ENCODE assay signal across 29 cellular contexts in genomic region chr5:82306151-82306550, GRCh38.
"Had no signal": no experiment of that assay in that cellular context is flagged by ENCODE, and none has a peak within 500 bp of the region (broad histone marks: within the 10 kb centered on the region; RNA-seq: fewer than 3 reads in every experiment).

No MANE protein-coding gene starts in this region.

- H3K27me3 ChIP-seq: body of pancreas, colonic mucosa, esophagus squamous epithelium, gastroesophageal sphincter, heart right ventricle had no signal

- H3K27ac ChIP-seq: body of pancreas, colonic mucosa, epithelial cell of prostate, esophagus squamous epithelium, gastroesophageal sphincter, heart right ventricle, WERI-Rb-1 had no signal

- H3K4me1 ChIP-seq: body of pancreas, colonic mucosa, esophagus squamous epithelium had no signal

- H3K9me3 Mint-ChIP-seq: activated CD4-positive, alpha-beta T cell treated with anti-CD3 and anti-CD28 coated beads, Interleukin-2, amount 10 ng/mL, durations not matched to agents 24 days and 14 days; activated naive CD4-positive, alpha-beta T cell treated with anti-CD3 and anti-CD28 coated beads, Interleukin-2, amount 10 ng/mL, durations not matched to agents 7 days and 5 days; activated T-cell treated with anti-CD3 and anti-CD28 coated beads, Interleukin-2, amount 50 U/mL, for 72 hours had no signal

- H3K27ac Mint-ChIP-seq: activated CD4-positive, alpha-beta memory T cell treated with anti-CD3 and anti-CD28 coated beads for 36 hours; activated CD4-positive, alpha-beta T cell treated with anti-CD3 and anti-CD28 coated beads for 36 hours; activated CD4-positive, alpha-beta T cell treated with anti-CD3 and anti-CD28 coated beads, Interleukin-2, amount 10 ng/mL, durations not matched to agents 24 days and 14 days; activated CD8-positive, alpha-beta memory T cell treated with anti-CD3 and anti-CD28 coated beads, Interleukin-2, amount 10 ng/mL, durations not matched to agents 7 days and 5 days; activated CD8-positive, alpha-beta T cell treated with anti-CD3 and anti-CD28 coated beads, Interleukin-2, amount 10 ng/mL, durations not matched to agents 7 days and 5 days; activated naive CD4-positive, alpha-beta T cell treated with anti-CD3 and anti-CD28 coated beads, Interleukin-2, amount 10 ng/mL, durations not matched to agents 7 days and 5 days; activated naive CD4-positive, alpha-beta T cell treated with anti-CD3 and anti-CD28 coated beads, Interleukin-2, amount 50 U/mL, for 72 hours; activated naive CD8-positive, alpha-beta T cell treated with anti-CD3 and anti-CD28 coated beads, Interleukin-2, amount 10 ng/mL, durations not matched to agents 7 days and 5 days; activated T-cell treated with anti-CD3 and anti-CD28 coated beads, Interleukin-2, amount 50 U/mL, for 72 hours; T-helper 17 cell; T-helper 2 cell treated with Interferon-gamma antibody and Interleukin-4, amounts not matched to agents 5 μg/mL and 100 μg/mL, for 36 hours had no signal

- H3K27me3 Mint-ChIP-seq: activated CD4-positive, alpha-beta T cell treated with anti-CD3 and anti-CD28 coated beads for 36 hours; activated CD4-positive, alpha-beta T cell treated with anti-CD3 and anti-CD28 coated beads, Interleukin-2, amount 10 ng/mL, durations not matched to agents 24 days and 14 days; activated CD8-positive, alpha-beta memory T cell treated with anti-CD3 and anti-CD28 coated beads, Interleukin-2, amount 10 ng/mL, durations not matched to agents 7 days and 5 days; activated naive CD4-positive, alpha-beta T cell treated with anti-CD3 and anti-CD28 coated beads, Interleukin-2, amount 10 ng/mL, durations not matched to agents 7 days and 5 days; activated naive CD8-positive, alpha-beta T cell treated with anti-CD3 and anti-CD28 coated beads, Interleukin-2, amount 10 ng/mL, durations not matched to agents 7 days and 5 days; T-helper 17 cell had no signal

- H3K36me3 ChIP-seq: colonic mucosa, WERI-Rb-1 had no signal

- ATAC-seq: activated CD4-positive, alpha-beta T cell treated with anti-CD3 and anti-CD28 coated beads for 36 hours; activated CD8-positive, alpha-beta memory T cell treated with anti-CD3 and anti-CD28 coated beads, Interleukin-2, amount 10 ng/mL, durations not matched to agents 7 days and 5 days; activated CD8-positive, alpha-beta T cell treated with anti-CD3 and anti-CD28 coated beads, Interleukin-2, amount 10 ng/mL, durations not matched to agents 7 days and 5 days; activated naive CD4-positive, alpha-beta T cell treated with anti-CD3 and anti-CD28 coated beads, Interleukin-2, amount 50 U/mL, for 72 hours; activated T-cell treated with anti-CD3 and anti-CD28 coated beads, Interleukin-2, amount 50 U/mL, for 72 hours; body of pancreas; gastroesophageal sphincter; heart right ventricle; T-helper 17 cell had no signal

- H3K4me1 Mint-ChIP-seq: activated CD4-positive, alpha-beta T cell treated with anti-CD3 and anti-CD28 coated beads for 36 hours; activated CD4-positive, alpha-beta T cell treated with anti-CD3 and anti-CD28 coated beads, Interleukin-2, amount 10 ng/mL, durations not matched to agents 24 days and 14 days; activated CD8-positive, alpha-beta memory T cell treated with anti-CD3 and anti-CD28 coated beads, Interleukin-2, amount 10 ng/mL, durations not matched to agents 7 days and 5 days; activated naive CD4-positive, alpha-beta T cell treated with anti-CD3 and anti-CD28 coated beads, Interleukin-2, amount 10 ng/mL, durations not matched to agents 7 days and 5 days; activated naive CD8-positive, alpha-beta T cell treated with anti-CD3 and anti-CD28 coated beads, Interleukin-2, amount 10 ng/mL, durations not matched to agents 7 days and 5 days; T-helper 17 cell had no signal

- DNase-seq: activated CD4-positive, alpha-beta memory T cell treated with anti-CD3 and anti-CD28 coated beads for 36 hours; activated CD4-positive, alpha-beta T cell treated with anti-CD3 and anti-CD28 coated beads for 36 hours; activated CD4-positive, alpha-beta T cell treated with anti-CD3 and anti-CD28 coated beads, Interleukin-2, amount 10 ng/mL, durations not matched to agents 24 days and 14 days; activated CD4-positive, CD25-positive, alpha-beta regulatory T cell; activated CD4-positive, CD25-positive, alpha-beta regulatory T cell treated with anti-CD3 and anti-CD28 coated beads, Interleukin-2, amount 50 U/mL, for 72 hours; activated CD8-positive, alpha-beta memory T cell treated with anti-CD3 and anti-CD28 coated beads, Interleukin-2, amount 10 ng/mL, durations not matched to agents 7 days and 5 days; activated CD8-positive, alpha-beta memory T cell treated with anti-CD3 and anti-CD28 coated beads, Interleukin-2, amount 50 U/mL, for 4 hours; activated CD8-positive, alpha-beta T cell treated with anti-CD3 and anti-CD28 coated beads, Interleukin-2, amount 10 ng/mL, durations not matched to agents 7 days and 5 days; activated gamma-delta T cell; activated naive CD4-positive, alpha-beta T cell; activated naive CD4-positive, alpha-beta T cell treated with anti-CD3 and anti-CD28 coated beads, Interleukin-2, amount 10 ng/mL, durations not matched to agents 7 days and 5 days; activated naive CD8-positive, alpha-beta T cell treated with anti-CD3 and anti-CD28 coated beads, Interleukin-2, amount 10 ng/mL, durations not matched to agents 7 days and 5 days; activated T-cell treated with anti-CD3 and anti-CD28 coated beads, Interleukin-2, amount 50 U/mL, for 1 hour; activated T-cell treated with anti-CD3 and anti-CD28 coated beads, Interleukin-2, amount 50 U/mL, for 72 hours; body of pancreas; caudate nucleus; colonic mucosa; effector CD8-positive, alpha-beta T cell; esophagus squamous epithelium; foreskin melanocyte; heart right ventricle; T-helper 1 cell; T-helper 17 cell; T1000; WERI-Rb-1 had no signal

- H3K4me3 ChIP-seq: body of pancreas, colonic mucosa, esophagus squamous epithelium, gastroesophageal sphincter, heart right ventricle had no signal

- H3K4me3 Mint-ChIP-seq: activated CD4-positive, alpha-beta memory T cell treated with anti-CD3 and anti-CD28 coated beads for 36 hours; activated CD4-positive, alpha-beta T cell treated with anti-CD3 and anti-CD28 coated beads for 36 hours; activated CD4-positive, alpha-beta T cell treated with anti-CD3 and anti-CD28 coated beads, Interleukin-2, amount 10 ng/mL, durations not matched to agents 24 days and 14 days; activated CD8-positive, alpha-beta memory T cell treated with anti-CD3 and anti-CD28 coated beads, Interleukin-2, amount 10 ng/mL, durations not matched to agents 7 days and 5 days; activated CD8-positive, alpha-beta T cell treated with anti-CD3 and anti-CD28 coated beads, Interleukin-2, amount 10 ng/mL, durations not matched to agents 7 days and 5 days; activated naive CD4-positive, alpha-beta T cell treated with anti-CD3 and anti-CD28 coated beads, Interleukin-2, amount 10 ng/mL, durations not matched to agents 7 days and 5 days; activated naive CD8-positive, alpha-beta T cell treated with anti-CD3 and anti-CD28 coated beads, Interleukin-2, amount 10 ng/mL, durations not matched to agents 7 days and 5 days; activated T-cell treated with anti-CD3 and anti-CD28 coated beads, Interleukin-2, amount 50 U/mL, for 72 hours; T-helper 17 cell; T-helper 2 cell treated with Interferon-gamma antibody and Interleukin-4, amounts not matched to agents 5 μg/mL and 100 μg/mL, for 36 hours had no signal

- H3K9me3 ChIP-seq: body of pancreas, colonic mucosa, esophagus squamous epithelium, gastroesophageal sphincter, heart right ventricle had no signal
